In the genomic region with DNA sequence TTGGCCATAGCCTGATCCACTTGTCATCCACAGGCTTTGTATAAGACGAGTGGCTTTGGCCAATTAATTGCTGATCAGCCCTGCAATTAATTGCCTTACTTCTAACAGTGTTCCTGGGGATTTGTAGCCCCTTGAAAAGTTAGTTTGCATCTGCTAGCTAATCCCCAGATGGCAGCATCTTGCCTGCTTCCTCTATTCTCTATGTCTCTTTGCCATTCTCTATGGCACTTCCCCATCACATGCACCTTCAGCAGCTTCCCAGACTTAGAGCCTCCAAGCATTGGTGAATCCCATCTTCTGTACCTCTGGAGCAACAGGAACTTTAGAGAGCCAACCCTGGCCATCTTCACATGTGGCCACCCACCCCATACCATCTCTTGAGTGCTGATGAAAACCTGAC, we compare ENCODE assay signal across 19 cellular contexts.
DNase-seq lines count a peak whose midpoint lies in the region; ATAC-seq and TF ChIP-seq lines count a peak whose summit lies in the region.
"Had no signal": no experiment of that assay in that cellular context is flagged by ENCODE, and none has a peak within 500 bp of the region (broad histone marks: within the 10 kb centered on the region; RNA-seq: fewer than 3 reads in every experiment).

No MANE protein-coding gene starts in this region.

- H3K4me3 ChIP-seq in Caco-2 (ENCODE audit: low read depth, low read length) (no peak overlapping the region), Loucy (ENCODE audit: low read length, poor library complexity, severe bottlenecking) (no peak overlapping the region), neural progenitor cell (no peak overlapping the region)
- H3K4me3 ChIP-seq: GM23338 had no signal

- POLR2A ChIA-PET in Caco-2 (lab: Charles Lee) = no interaction called here
- POLR2A ChIA-PET in MCF 10A (lab: Yijun Ruan, JAX) = no interaction called here

- H3K9me2 ChIP-seq in Loucy (replicated peaks; ENCODE audit: low read depth, low read length) = no peaks in the 10 kb centered on the region

- H3K9me3 Mint-ChIP-seq in Caco-2 (ENCODE audit: unreplicated experiment) = peaks cover 3% of the 10 kb centered on the region
- H3K9me3 Mint-ChIP-seq in neural progenitor cell = no peaks in the 10 kb centered on the region
- H3K9me3 Mint-ChIP-seq in MCF 10A (ENCODE audit: unreplicated experiment) = peaks cover 2% of the 10 kb centered on the region
- H3K9me3 Mint-ChIP-seq: CD8-positive, alpha-beta memory T cell; GM23338; IgD-negative memory B cell had no signal

- BruUV-seq in Caco-2 (replicated peaks; lab: Mats Ljungman, UMichigan) (no TSS peak), MCF 10A (replicated peaks; lab: Mats Ljungman, UMichigan) (no TSS peak)

- H3K4me2 ChIP-seq in Loucy (ENCODE audit: low read depth, low read length, poor library complexity, severe bottlenecking) = no peak overlapping the region
- no peak overlapping the region for H3K4me2 ChIP-seq in neural progenitor cell
- H3K4me2 ChIP-seq: GM23338 had no signal

- peaks cover 32% of the 10 kb centered on the region for H3K4me1 ChIP-seq in Caco-2
- no peaks in the 10 kb centered on the region for H3K4me1 ChIP-seq in Loucy (ENCODE audit: insufficient read depth, low read length, poor library complexity, severe bottlenecking)
- no peaks in the 10 kb centered on the region for H3K4me1 ChIP-seq in neural progenitor cell
- H3K4me1 ChIP-seq: BE2C had no signal

- H3K27ac Mint-ChIP-seq in Caco-2 (ENCODE audit: unreplicated experiment) = peak overlapping the region; percentile 60
- no peak overlapping the region for H3K27ac Mint-ChIP-seq in neural progenitor cell
- no peak overlapping the region for H3K27ac Mint-ChIP-seq in MCF 10A (ENCODE audit: low read depth, unreplicated experiment)
- H3K27ac Mint-ChIP-seq: GM23338, IgD-negative memory B cell had no signal

- intact Hi-C loops in Caco-2 (cut with micrococcal nuclease; ENCODE audit: unreplicated experiment) (no loop called here), MCF 10A (cut with micrococcal nuclease) (no loop called here)

- H4K20me1 ChIP-seq in Loucy (ENCODE audit: insufficient read depth, low read length, poor library complexity, severe bottlenecking) (no peaks in the 10 kb centered on the region), neural progenitor cell (ENCODE audit: low read depth) (no peaks in the 10 kb centered on the region)

- no peaks in the 10 kb centered on the region for H3K36me3 ChIP-seq in Caco-2 (ENCODE audit: control insufficient read depth, insufficient read depth, low read length)
- no peaks in the 10 kb centered on the region for H3K36me3 ChIP-seq in Loucy (ENCODE audit: insufficient read depth, low read length)
- H3K36me3 ChIP-seq in neural progenitor cell = no peaks in the 10 kb centered on the region
- H3K36me3 ChIP-seq: BE2C had no signal

- no peak overlapping the region for H3K4me3 Mint-ChIP-seq in Caco-2 (ENCODE audit: unreplicated experiment)
- no peak overlapping the region for H3K4me3 Mint-ChIP-seq in neural progenitor cell
- H3K4me3 Mint-ChIP-seq in MCF 10A (ENCODE audit: unreplicated experiment) = no peak overlapping the region
- H3K4me3 Mint-ChIP-seq: CD4-positive, CD25-positive, alpha-beta regulatory T cell; CD8-positive, alpha-beta memory T cell; GM23338; IgD-negative memory B cell had no signal

- CTCF ChIA-PET in Caco-2 (lab: Charles Lee) = no interaction called here
- CTCF ChIA-PET in MCF 10A (lab: Yijun Ruan, JAX) = no interaction called here

- no peak overlapping the region for H3K27ac ChIP-seq in neural progenitor cell

- H3K36me3 Mint-ChIP-seq in Caco-2 (ENCODE audit: insufficient read depth, unreplicated experiment) (no peaks in the 10 kb centered on the region), neural progenitor cell (no peaks in the 10 kb centered on the region), MCF 10A (ENCODE audit: insufficient read depth, unreplicated experiment) (no peaks in the 10 kb centered on the region)
- H3K36me3 Mint-ChIP-seq: CD4-positive, CD25-positive, alpha-beta regulatory T cell; IgD-negative memory B cell had no signal

- H3F3A ChIP-seq in Loucy (ENCODE audit: low read depth) (no peaks in the 10 kb centered on the region), neural progenitor cell (ENCODE audit: low read depth) (no peaks in the 10 kb centered on the region)

- ATAC-seq in GM18519 (IDR thresholded peaks at IDR 0.05; ENCODE audit: low FRiP score, unreplicated experiment) = no peak
- ATAC-seq: GM23338, HepG2 had no signal

- H3K9me3 ChIP-seq in Caco-2 (no peaks in the 10 kb centered on the region), Loucy (ENCODE audit: insufficient read depth, low read depth, low read length) (no peaks in the 10 kb centered on the region), neural progenitor cell (ENCODE audit: low read depth) (no peaks in the 10 kb centered on the region)
- H3K9me3 ChIP-seq: BE2C had no signal

- no peak overlapping the region for H3K9ac ChIP-seq in Loucy (ENCODE audit: low read depth, low read length, poor library complexity, severe bottlenecking)
- H3K9ac ChIP-seq in neural progenitor cell = no peak overlapping the region

- no peak for DNase-seq in Caco-2
- peak; percentile 71 for DNase-seq in NCI-H82 treated with DMSO at 0.1 percent for 48 hours (lab: John Stamatoyannopoulos, UW; ENCODE audit: unreplicated experiment)
- no peak for DNase-seq in neural progenitor cell (ENCODE audit: low spot score)
- no peak for DNase-seq in MCF 10A (ENCODE audit: unreplicated experiment)
- DNase-seq in RKO (ENCODE audit: low spot score) = no peak
- DNase-seq: BE2C; C1 segment of cervical spinal cord; CD4-positive, CD25-positive, alpha-beta regulatory T cell; CD8-positive, alpha-beta memory T cell; COR-L47; DMS79 treated with DMSO at 0.1 percent for 48 hours; GF-D8; HCEC 1CT; KBM-7 had no signal

- H3K27me3 Mint-ChIP-seq in Caco-2 (ENCODE audit: insufficient read depth, unreplicated experiment) (no peaks in the 10 kb centered on the region), neural progenitor cell (ENCODE audit: insufficient read depth, low read depth) (peaks cover 2% of the 10 kb centered on the region), MCF 10A (ENCODE audit: insufficient read depth, unreplicated experiment) (no peaks in the 10 kb centered on the region)
- H3K27me3 Mint-ChIP-seq: IgD-negative memory B cell had no signal

- H2AFZ ChIP-seq in Loucy (ENCODE audit: low read length) (peak overlapping the region; percentile 8; the same call in 1 of the 2 replicates), neural progenitor cell (replicated peaks) (peak overlapping the region; percentile 72)
- H2AFZ ChIP-seq: GM23338 had no signal

- H3K79me2 ChIP-seq in Loucy (ENCODE audit: insufficient read depth, low read length) (no peaks in the 10 kb centered on the region), neural progenitor cell (ENCODE audit: low read depth) (no peaks in the 10 kb centered on the region)

- H3K4me1 Mint-ChIP-seq in Caco-2 (ENCODE audit: low read depth, unreplicated experiment) = peaks cover 14% of the 10 kb centered on the region
- no peaks in the 10 kb centered on the region for H3K4me1 Mint-ChIP-seq in neural progenitor cell
- no peaks in the 10 kb centered on the region for H3K4me1 Mint-ChIP-seq in MCF 10A (ENCODE audit: insufficient read depth, unreplicated experiment)
- H3K4me1 Mint-ChIP-seq: CD8-positive, alpha-beta memory T cell; GM23338 had no signal

- H3K27me3 ChIP-seq in Caco-2 (replicated peaks; ENCODE audit: control insufficient read depth, insufficient read depth, low read length) (no peaks in the 10 kb centered on the region), Loucy (ENCODE audit: insufficient read depth, low read length, poor library complexity, severe bottlenecking) (no peaks in the 10 kb centered on the region), neural progenitor cell (no peaks in the 10 kb centered on the region)
- H3K27me3 ChIP-seq: BE2C had no signal

- TF ChIP-seq CTCF in Caco-2 (IDR thresholded peaks at IDR 0.05; ENCODE audit: insufficient read depth in 1 of 2, low read depth in 1 of 2, low read length in 1 of 2, severe bottlenecking in 1 of 2, unreplicated experiment in 1 of 2) = no peak
- TF ChIP-seq CTCF in Loucy (conservative IDR thresholded peaks at IDR 0.05; ENCODE audit: low read length) = no peak
- no peak for TF ChIP-seq CTCF in neural progenitor cell (IDR thresholded peaks at IDR 0.05)
- no peak for TF ChIP-seq CTCF in MCF 10A (IDR thresholded peaks at IDR 0.05; ENCODE audit: unreplicated experiment)
